ENCODE assay signal across 9 cellular contexts in genomic region chr16:57023541-57024249, GRCh38. TPM values are rescaled to one million over a fixed set of nuclear protein-coding genes. Genes with fewer than 3 reads are reported as not detected.
DNase-seq lines count a peak whose midpoint lies in the region; ATAC-seq lines count a peak whose summit lies in the region.
"Had no signal": no experiment of that assay in that cellular context is flagged by ENCODE, and none has a peak within 500 bp of the region (broad histone marks: within the 10 kb centered on the region; RNA-seq: fewer than 3 reads in every experiment).

No MANE protein-coding gene starts in this region.

- H3K27me3 Mint-ChIP-seq in activated CD4-positive, alpha-beta T cell treated with anti-CD3 and anti-CD28 coated beads, Interleukin-2, amount 10 ng/mL, durations not matched to agents 24 days and 14 days: no peaks in the 10 kb centered on the region
- H3K27me3 Mint-ChIP-seq in stimulated activated naive CD8-positive, alpha-beta T cell treated with anti-CD3 and anti-CD28 coated beads, Interleukin-15, amount 100 ng/mL, for 72 hours: no peaks in the 10 kb centered on the region

- peak; percentile 88 for DNase-seq in activated CD4-positive, alpha-beta T cell treated with anti-CD3 and anti-CD28 coated beads, Interleukin-2, amount 10 ng/mL, durations not matched to agents 24 days and 14 days
- DNase-seq in activated naive CD4-positive, alpha-beta T cell (lab: John Stamatoyannopoulos, UW): peak in 3 of 4 experiments; percentile 23 to 44 (median 25)
- peak; percentile 27 to 55 (median 46) for DNase-seq in stimulated activated CD4-positive, alpha-beta T cell treated with anti-CD3 and anti-CD28 coated beads, Interleukin-12 subunit alpha, Interleukin-12 subunit beta, amount 100 ng/mL, for 48 hours (ENCODE audit: low read depth in 2 of 3, low spot score in 1 of 3)
- peak; percentile 84 to 94 for DNase-seq in stimulated activated naive CD8-positive, alpha-beta T cell treated with anti-CD3 and anti-CD28 coated beads, Interleukin-15, amount 100 ng/mL, for 72 hours
- DNase-seq in LoVo (ENCODE audit: low spot score): no peak
- DNase-seq: adrenal gland, NCI-H187 had no signal

- H3K27ac Mint-ChIP-seq in activated CD4-positive, alpha-beta T cell treated with anti-CD3 and anti-CD28 coated beads, Interleukin-2, amount 10 ng/mL, durations not matched to agents 24 days and 14 days: peak overlapping the region; percentile 82
- peak overlapping the region; percentile 78 to 97 for H3K27ac Mint-ChIP-seq in stimulated activated naive CD8-positive, alpha-beta T cell treated with anti-CD3 and anti-CD28 coated beads, Interleukin-15, amount 100 ng/mL, for 72 hours

- H3K36me3 Mint-ChIP-seq in activated CD4-positive, alpha-beta T cell treated with anti-CD3 and anti-CD28 coated beads, Interleukin-2, amount 10 ng/mL, durations not matched to agents 24 days and 14 days (ENCODE audit: low read depth): peaks cover 91% of the 10 kb centered on the region

- no peaks in the 10 kb centered on the region for H3K9me3 Mint-ChIP-seq in activated CD4-positive, alpha-beta T cell treated with anti-CD3 and anti-CD28 coated beads, Interleukin-2, amount 10 ng/mL, durations not matched to agents 24 days and 14 days
- no peaks in the 10 kb centered on the region for H3K9me3 Mint-ChIP-seq in stimulated activated naive CD8-positive, alpha-beta T cell treated with anti-CD3 and anti-CD28 coated beads, Interleukin-15, amount 100 ng/mL, for 72 hours

- intact Hi-C loops in activated CD4-positive, alpha-beta T cell treated with anti-CD3 and anti-CD28 coated beads, Interleukin-2, amount 10 ng/mL, durations not matched to agents 24 days and 14 days (cut with micrococcal nuclease): no loop called here

- H3K4me3 Mint-ChIP-seq in activated CD4-positive, alpha-beta T cell treated with anti-CD3 and anti-CD28 coated beads, Interleukin-2, amount 10 ng/mL, durations not matched to agents 24 days and 14 days: peak overlapping the region; percentile 41
- peak overlapping the region; percentile 79 to 81 for H3K4me3 Mint-ChIP-seq in stimulated activated naive CD8-positive, alpha-beta T cell treated with anti-CD3 and anti-CD28 coated beads, Interleukin-15, amount 100 ng/mL, for 72 hours

- H3K4me1 Mint-ChIP-seq in activated CD4-positive, alpha-beta T cell treated with anti-CD3 and anti-CD28 coated beads, Interleukin-2, amount 10 ng/mL, durations not matched to agents 24 days and 14 days: peaks cover 66% of the 10 kb centered on the region
- peaks cover 99% of the 10 kb centered on the region for H3K4me1 Mint-ChIP-seq in stimulated activated naive CD8-positive, alpha-beta T cell treated with anti-CD3 and anti-CD28 coated beads, Interleukin-15, amount 100 ng/mL, for 72 hours

- peak; percentile 96 for ATAC-seq in stimulated activated naive CD8-positive, alpha-beta T cell treated with anti-CD3 and anti-CD28 coated beads, Interleukin-15, amount 100 ng/mL, for 72 hours
- no peak for ATAC-seq in HG02588 (IDR thresholded peaks at IDR 0.05; ENCODE audit: unreplicated experiment)
- no peak for ATAC-seq in HG02623 (IDR thresholded peaks at IDR 0.05; ENCODE audit: unreplicated experiment)

RNA-seq across cellular contexts. Expression of gene NLRC5, which starts 34.3 kb away (rescaled TPM):
- total RNA-seq in activated CD4-positive, alpha-beta T cell treated with anti-CD3 and anti-CD28 coated beads, Interleukin-2, amount 10 ng/mL, durations not matched to agents 24 days and 14 days: 208 and 214 TPM in 2 replicates
